In genomic region chr1:81920245-81920740, GRCh38 we compare ENCODE assay signal across 12 cellular contexts.
DNase-seq lines count a peak whose midpoint lies in the region; ATAC-seq and TF ChIP-seq lines count a peak whose summit lies in the region.
"Had no signal": no experiment of that assay in that cellular context is flagged by ENCODE, and none has a peak within 500 bp of the region (broad histone marks: within the 10 kb centered on the region; RNA-seq: fewer than 3 reads in every experiment).

No MANE protein-coding gene starts in this region.

- POLR2A ChIA-PET in HEK293T (lab: Yijun Ruan, JAX), result no interaction called here

- H3K4me3 ChIP-seq in astrocyte of the cerebellum (ENCODE audit: low read depth, low read length) (no peak overlapping the region), right cardiac atrium (ENCODE audit: low read length) (peak overlapping the region; percentile 22)

- TF ChIP-seq CTCF in astrocyte of the cerebellum (IDR thresholded peaks at IDR 0.05; ENCODE audit: low read depth, low read length, missing control alignments), result no peak

- H3K27me3 ChIP-seq in right cardiac atrium (ENCODE audit: control insufficient read depth, insufficient read depth), result no peaks in the 10 kb centered on the region

- ATAC-seq in right cardiac atrium, result peak; percentile 87 to 94
- ATAC-seq in sciatic nerve, result peak; percentile 28
- no peak for ATAC-seq in HG02840 (IDR thresholded peaks at IDR 0.05; ENCODE audit: low FRiP score, unreplicated experiment)

- WGBS in right cardiac atrium, result 36% methylated on average over 6 of the region's 6 CpGs

- intact Hi-C loops in right cardiac atrium (cut with DNase I), result no loop called here
- intact Hi-C loops in sciatic nerve (cut with DNase I), result no loop called here

- CTCF ChIA-PET in HEK293T (lab: Yijun Ruan, JAX), result interaction anchor here (0.6 to 1.3 kb wide), 3 partner anchors 37 to 1837 kb away, joined by 3 to 5 read pairs (median 3); no protein-coding TSS in a partner anchor

- peak overlapping the region; percentile 54 for H3K27ac ChIP-seq in right cardiac atrium (ENCODE audit: low read length)

- peaks cover 4% of the 10 kb centered on the region for H3K4me1 ChIP-seq in right cardiac atrium (ENCODE audit: control insufficient read depth, insufficient read depth, low read length)

- in situ Hi-C loops in astrocyte of the cerebellum (cut with HindIII; ENCODE audit: low sequenced_read_pairs), result no loop called here

- DNase-seq in HEK293T (ENCODE audit: extremely low spot score) (peak; percentile 61), astrocyte of the cerebellum (ENCODE audit: low read depth) (peak; percentile 24), right cardiac atrium (peak; percentile 33 to 57 (median 49)), sciatic nerve (ENCODE audit: low spot score) (no peak), 8988T (no peak), DMS79 treated with DMSO at 0.1 percent for 48 hours (lab: John Stamatoyannopoulos, UW) (no peak)
- DNase-seq in activated naive CD4-positive, alpha-beta T cell treated with anti-CD3 and anti-CD28 coated beads, Interleukin-2, amount 50 U/mL, for 16 hours, result no peak
- DNase-seq: activated B cell treated with CpG ODN at 0.5 μM for 24 hours; cerebellar nuclear complex; NCI-H2107; stimulated activated CD8-positive, alpha-beta memory T cell treated with anti-CD3 and anti-CD28 coated beads, Interleukin-4, amount 100 ng/mL, for 48 hours had no signal

- no peaks in the 10 kb centered on the region for H3K9me3 ChIP-seq in right cardiac atrium (ENCODE audit: control insufficient read depth, low read length)

TF ChIP-seq in HEK293T, 16 proteins besides CTCF, POLR2A, EP300 and RAD21:
- TF ChIP-seq PKNOX1 (IDR thresholded peaks at IDR 0.05) (peak; percentile 77), LEF1 (IDR thresholded peaks at IDR 0.05; ENCODE audit: borderline replicate concordance) (no peak)

Comparison
In these comparisons a context has a peak if more than half of its experiments do, and no peak if none do; other contexts are left out.
1. DNase-seq: peak in HEK293T (single experiment), astrocyte of the cerebellum (single experiment) and right cardiac atrium (3 of 3); none in sciatic nerve (single experiment), activated naive CD4-positive, alpha-beta T cell treated with anti-CD3 and anti-CD28 coated beads, Interleukin-2, amount 50 U/mL, for 16 hours (single experiment), 8988T (single experiment) and DMS79 treated with DMSO at 0.1 percent for 48 hours (single experiment).